Comparison of ENCODE assay signal across 8 cellular contexts in the genomic region with DNA sequence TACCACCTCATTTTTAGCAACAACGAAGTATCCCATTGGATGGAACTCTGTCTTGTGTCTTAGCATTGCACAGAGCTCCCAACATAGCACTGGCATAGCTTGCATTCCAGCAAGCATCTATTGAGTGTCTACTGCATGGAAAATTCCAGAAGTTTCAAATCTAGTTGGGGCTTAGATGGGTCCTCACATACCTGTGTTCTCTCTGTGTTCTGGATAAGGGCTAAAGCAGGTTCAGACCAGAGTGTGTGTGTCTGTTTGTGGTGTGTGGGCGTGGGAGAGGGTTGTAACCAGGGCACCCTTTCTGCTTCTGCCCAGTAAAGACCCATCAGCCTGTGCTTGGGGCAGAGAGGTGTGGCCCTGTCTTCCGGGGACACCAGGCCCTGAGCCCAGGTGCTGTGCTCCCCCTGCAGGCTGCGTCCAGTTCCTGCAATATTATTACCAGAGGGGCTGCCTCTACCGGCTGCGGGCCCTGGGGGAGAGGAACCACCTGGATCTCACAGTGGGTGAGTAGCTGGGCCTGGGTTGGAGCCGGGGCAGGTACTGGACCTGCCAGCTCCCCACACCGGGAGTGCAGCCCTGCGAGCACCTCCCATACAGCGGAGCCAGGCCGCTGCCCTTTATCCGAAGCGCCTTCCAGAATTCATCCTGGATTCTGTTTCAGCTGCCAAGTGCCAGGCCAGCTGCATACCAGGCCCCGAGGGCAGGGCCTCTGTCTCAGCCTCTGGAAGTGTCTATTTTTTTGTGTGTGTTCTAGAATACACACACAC. TPM values are rescaled to one million over a fixed set of nuclear protein-coding genes. Genes with fewer than 3 reads are reported as not detected.
DNase-seq lines count a peak whose midpoint lies in the region; ATAC-seq lines count a peak whose summit lies in the region.

No MANE protein-coding gene starts in this region.

- intact Hi-C loops in posterior vena cava (cut with DNase I) = loop anchor here (5.0 to 10.0 kb wide), 3 partner anchors 68 to 221 kb away; no protein-coding TSS in a partner anchor

- DNase-seq in DMS53 (lab: John Stamatoyannopoulos, UW) (peak; percentile 85), KG1 (lab: John Stamatoyannopoulos, UW) (peak; percentile 19), RKO (ENCODE audit: low spot score) (peak; percentile 63), activated gamma-delta T cell (lab: John Stamatoyannopoulos, UW) (peak; percentile 25), globus pallidus (ENCODE audit: low spot score) (peak; percentile 48), posterior vena cava (ENCODE audit: low spot score) (peak; percentile 88)

- ATAC-seq in GM21528 (IDR thresholded peaks at IDR 0.05; ENCODE audit: low FRiP score, unreplicated experiment) (peak; percentile 80), GM18873 (IDR thresholded peaks at IDR 0.05; ENCODE audit: low FRiP score, unreplicated experiment) (no peak)

RNA-seq across cellular contexts. Expression of a gene that starts 20.3 kb away (rescaled TPM):
- 10 to 100 TPM in 1 of 2 donors, 1 to 10 TPM in 1; 5.3 to 10.4 TPM for total RNA-seq in posterior vena cava

RNA-seq across cellular contexts. Expression of a gene that starts 30.6 kb away (rescaled TPM):
- total RNA-seq in posterior vena cava = 10 to 100 TPM; 20.2 to 20.9 TPM

Comparison
In these comparisons a context has a peak if more than half of its experiments do, and no peak if none do; other contexts are left out.
1. DNase-seq: peak in every context shown above with its lines; median percentile 88 in posterior vena cava; 85 in DMS53; 63 in RKO; 48 in globus pallidus; 25 in activated gamma-delta T cell; 19 in KG1.